In the genomic region with DNA sequence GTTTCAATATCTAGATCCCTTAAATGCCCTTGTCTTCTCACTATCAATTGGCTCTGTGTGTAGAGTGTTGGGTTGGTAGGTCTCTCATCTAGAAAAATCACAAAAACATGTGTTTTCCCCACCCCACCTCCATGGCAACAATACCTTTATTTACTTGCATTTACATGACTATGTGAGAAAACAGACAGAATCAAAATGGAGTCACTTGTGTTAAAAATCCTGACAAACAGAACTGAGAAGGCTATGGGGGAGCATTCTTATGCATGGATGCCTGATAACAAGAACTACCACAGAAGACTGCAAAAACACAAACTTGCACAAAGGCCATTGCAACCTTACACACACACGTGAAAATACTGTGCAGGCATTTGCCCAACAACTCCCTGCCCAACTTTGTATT, we compare ENCODE assay signal across 17 cellular contexts.
"Had no signal": no experiment of that assay in that cellular context is flagged by ENCODE, and none has a peak within 500 bp of the region (broad histone marks: within the 10 kb centered on the region; RNA-seq: fewer than 3 reads in every experiment).

No MANE protein-coding gene starts in this region.

- H3K4me2 ChIP-seq: SK-N-SH had no signal

- H3K9me3 ChIP-seq: SK-N-SH had no signal

- H3K9ac ChIP-seq: SK-N-SH had no signal

- DNase-seq: KBM-7, MV-4-11, NCI-H1048, NCI-H1105, NCI-H1417, NCI-H1436 treated with DMSO at 0.1 percent for 48 hours, NCI-H1694, NCI-H187 treated with DMSO at 0.1 percent for 48 hours, NCI-H2029 treated with DMSO at 0.1 percent for 48 hours, NCI-H2107, NCI-H2227 treated with DMSO at 0.1 percent for 48 hours, NCI-H526 treated with DMSO at 0.1 percent for 48 hours, NCI-H748 treated with DMSO at 0.1 percent for 48 hours, Right ventricle myocardium superior, RPMI8226, SK-N-SH, SW 1271 had no signal
